Comparison of ENCODE assay signal across 8 cellular contexts in the genomic region with DNA sequence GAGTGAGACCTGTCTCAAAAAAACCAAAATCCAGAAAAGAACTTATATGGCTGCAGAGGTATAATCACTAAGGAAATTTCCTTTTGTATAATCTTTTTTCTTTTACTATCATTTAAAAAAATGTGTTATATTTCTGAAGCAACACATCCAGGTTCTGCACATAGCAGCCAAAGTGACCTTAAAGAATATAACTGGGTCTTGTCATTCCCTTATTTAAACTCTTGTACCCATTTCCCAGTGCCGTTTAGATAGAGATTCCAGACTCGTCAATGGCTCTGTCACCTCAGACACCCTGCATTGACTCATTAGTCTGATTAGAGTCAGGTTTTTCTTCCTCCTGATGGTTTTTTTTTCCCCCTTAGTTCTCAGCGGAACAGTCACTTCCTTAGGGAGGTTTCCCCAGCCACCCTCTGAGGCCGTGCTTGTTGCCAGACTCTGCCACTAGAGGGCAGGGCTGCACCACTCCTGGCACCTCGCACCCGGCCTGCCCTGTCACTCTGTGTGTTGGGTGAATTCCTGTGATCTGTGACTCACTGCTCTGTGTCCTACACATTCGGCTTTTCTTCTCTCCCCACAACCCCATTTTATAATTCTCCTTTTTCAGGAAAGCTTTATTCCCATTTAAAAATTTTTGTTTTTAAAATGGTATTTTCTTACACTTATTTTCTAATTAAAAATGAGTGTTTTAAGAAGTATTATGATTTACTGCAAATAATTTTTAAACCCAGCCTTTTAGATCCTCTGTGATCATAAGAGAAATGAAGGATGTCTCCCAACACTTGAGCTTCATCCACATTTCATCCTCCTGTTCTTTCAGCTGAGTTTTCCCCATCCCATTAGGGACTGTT. TPM values are rescaled to one million over a fixed set of nuclear protein-coding genes. Genes with fewer than 3 reads are reported as not detected.
DNase-seq lines count a peak whose midpoint lies in the region; TF ChIP-seq lines count a peak whose summit lies in the region.

No MANE protein-coding gene starts in this region.

- H3K79me1 ChIP-seq in trophoblast cell (ENCODE audit: low read length), result no peaks in the 10 kb centered on the region

- H2AFZ ChIP-seq in GM23248 (no peak overlapping the region), trophoblast cell (ENCODE audit: insufficient read depth, low read length, poor library complexity) (no peak overlapping the region)

- no peak overlapping the region for H4K12ac ChIP-seq in trophoblast cell (ENCODE audit: low read depth, low read length)

- TF ChIP-seq EP300 in tibial nerve (IDR thresholded peaks at IDR 0.05), result peak in 1 of 2 donors; percentile 58

- H3K4me3 ChIP-seq in GM23248, result no peak overlapping the region
- no peak overlapping the region for H3K4me3 ChIP-seq in trophoblast cell (ENCODE audit: low read depth, low read length)
- H3K4me3 ChIP-seq in tibial nerve, result no peak overlapping the region

- H3K4me1 ChIP-seq in GM23248 (ENCODE audit: insufficient read depth), result peaks cover 31% of the 10 kb centered on the region
- peaks cover 0 to 3% of the 10 kb centered on the region in 2 experiments for H3K4me1 ChIP-seq in trophoblast cell (ENCODE audit: control insufficient read depth in 1 of 2, insufficient read depth in 2 of 2, low read length in 2 of 2)
- H3K4me1 ChIP-seq in tibial nerve, result peaks cover 0 to 25% (median 0%) of the 10 kb centered on the region in 4 donors

- H3K4me1 Mint-ChIP-seq in glutamatergic neuron (ENCODE audit: low read depth, unreplicated experiment), result peaks cover 3% of the 10 kb centered on the region

- 2 to 3% methylated on average over 7 of the region's 7 CpGs for WGBS in GM23248 (ENCODE audit: low coverage in 1 of 2, low lambda C conversion rate in 2 of 2, missing lambda C conversion rate in 2 of 2), 2 experiments
- no CpG with 5 or more reads among the region's 7 CpGs for WGBS in trophoblast cell (ENCODE audit: extremely low coverage, insufficient coverage, insufficient read length)
- WGBS in tibial nerve, 2 donors, result 3 to 8% methylated on average over 7 of the region's 7 CpGs

- H3K4me2 ChIP-seq in GM23248 (ENCODE audit: unreplicated experiment) (peak overlapping the region; percentile 62), trophoblast cell (ENCODE audit: low read length) (no peak overlapping the region)

- H3K9me3 Mint-ChIP-seq in glutamatergic neuron (ENCODE audit: unreplicated experiment), result no peaks in the 10 kb centered on the region

- H3F3A ChIP-seq in GM23248 (ENCODE audit: insufficient read depth), result peaks cover 31% of the 10 kb centered on the region

- TF ChIP-seq CTCF in glutamatergic neuron (IDR thresholded peaks at IDR 0.05; ENCODE audit: partially characterized antibody, unreplicated experiment) (peak; percentile 95), tibial nerve (IDR thresholded peaks at IDR 0.05) (peak; percentile 86 to 97 (median 92))

- H3K27me3 ChIP-seq in GM23248 (replicated peaks; ENCODE audit: insufficient read depth), result no peaks in the 10 kb centered on the region
- H3K27me3 ChIP-seq in trophoblast cell (ENCODE audit: insufficient read depth, low read length), result no peaks in the 10 kb centered on the region
- H3K27me3 ChIP-seq in tibial nerve, result no peaks in the 10 kb centered on the region

- no peak overlapping the region for H3K23ac ChIP-seq in trophoblast cell (ENCODE audit: low read length)

- peak overlapping the region; percentile 37 for H3K4me3 Mint-ChIP-seq in glutamatergic neuron (ENCODE audit: unreplicated experiment)

- H4K20me1 ChIP-seq in GM23248 (ENCODE audit: insufficient read depth), result no peaks in the 10 kb centered on the region

- no peak overlapping the region for H3K4ac ChIP-seq in trophoblast cell (ENCODE audit: low read depth, low read length)

- H2BK12ac ChIP-seq in trophoblast cell (ENCODE audit: low read length), result no peak overlapping the region

- H4K91ac ChIP-seq in trophoblast cell (ENCODE audit: low read depth, low read length), result no peak overlapping the region

- no peaks in the 10 kb centered on the region for H3K9me2 ChIP-seq in GM23248 (ENCODE audit: insufficient read depth)

- peak overlapping the region; percentile 53 for H3K9ac ChIP-seq in GM23248
- H3K9ac ChIP-seq in trophoblast cell (ENCODE audit: low read length), result no peak overlapping the region

- H3K18ac ChIP-seq in trophoblast cell (ENCODE audit: low read length), result no peak overlapping the region

- no peak overlapping the region for H2BK120ac ChIP-seq in trophoblast cell (ENCODE audit: insufficient read depth, low read length, poor library complexity)

- no peak for TF ChIP-seq POLR2A in tibial nerve (IDR thresholded peaks at IDR 0.05)

- in situ Hi-C loops in GM23248 (cut with MboI), result no loop called here

- DNase-seq in GDM1 (lab: John Stamatoyannopoulos, UW), result peak; percentile 75
- DNase-seq in GM23248, result peak; percentile 95
- peak; percentile 87 for DNase-seq in LHCN-M2 (ENCODE audit: low read depth)
- DNase-seq in SKM-1 treated with dmso at 0.1 percent for 144 hours (lab: John Stamatoyannopoulos, UW; ENCODE audit: unreplicated experiment), result peak; percentile 84
- DNase-seq in activated naive CD4-positive, alpha-beta T cell treated with anti-CD3 and anti-CD28 coated beads, Interleukin-2, amount 50 U/mL, for 16 hours, result peak; percentile 88
- DNase-seq in glutamatergic neuron, result peak; percentile 91
- DNase-seq in trophoblast cell, result peak; percentile 95 to 97
- peak; percentile 81 to 89 for DNase-seq in tibial nerve (ENCODE audit: low spot score in 2 of 2)

- no peak overlapping the region for H2AK5ac ChIP-seq in trophoblast cell (ENCODE audit: low read length)

- H3K14ac ChIP-seq in trophoblast cell (ENCODE audit: low read length), result no peak overlapping the region

- H2BK5ac ChIP-seq in trophoblast cell (ENCODE audit: low read depth, low read length, poor library complexity), result no peak overlapping the region

- H3K27me3 Mint-ChIP-seq in glutamatergic neuron (ENCODE audit: unreplicated experiment), result no peaks in the 10 kb centered on the region

- H4K8ac ChIP-seq in trophoblast cell (ENCODE audit: low read depth, low read length), result no peak overlapping the region

- peak overlapping the region; percentile 67 for H3K27ac ChIP-seq in GM23248
- no peak overlapping the region for H3K27ac ChIP-seq in trophoblast cell (ENCODE audit: low read depth, low read length)
- H3K27ac ChIP-seq in tibial nerve, result peak overlapping the region in 3 of 4 donors; percentile 1 to 72 (median 71)

- H3K79me2 ChIP-seq in GM23248 (ENCODE audit: insufficient read depth), result peaks cover 22% of the 10 kb centered on the region
- H3K79me2 ChIP-seq in trophoblast cell (ENCODE audit: control insufficient read depth, insufficient read depth, low read length, poor library complexity), result no peaks in the 10 kb centered on the region

- peaks cover 3% of the 10 kb centered on the region; the same call in 1 of the 2 replicates for H3K36me3 ChIP-seq in GM23248 (ENCODE audit: low read depth)
- peaks cover 31 to 46% of the 10 kb centered on the region in 2 experiments for H3K36me3 ChIP-seq in trophoblast cell (ENCODE audit: control insufficient read depth in 1 of 2, insufficient read depth in 2 of 2, low read length in 2 of 2)
- H3K36me3 ChIP-seq in tibial nerve, result peaks cover 0 to 75% (median 8%) of the 10 kb centered on the region in 3 donors

- no peaks in the 10 kb centered on the region for H3K36me3 Mint-ChIP-seq in glutamatergic neuron (ENCODE audit: unreplicated experiment)

- no peak overlapping the region for H3K27ac Mint-ChIP-seq in glutamatergic neuron (ENCODE audit: unreplicated experiment)

- H3K9me3 ChIP-seq in GM23248 (ENCODE audit: low read depth) (no peaks in the 10 kb centered on the region), trophoblast cell (ENCODE audit: insufficient read depth, low read depth, low read length) (peaks cover 1% of the 10 kb centered on the region), tibial nerve (no peaks in the 10 kb centered on the region)

RNA-seq across cellular contexts. Expression of gene HTT, which starts 32.1 kb away (rescaled TPM):
- 14.8 and 26.5 TPM in 2 replicates for total RNA-seq in GM23248 (2014; rRNA removed; shearing (Covaris generic))
- 7.0 and 8.2 TPM in 2 replicates for polyA plus RNA-seq in GM23248 (2016; fragmentation: Nextera tagmentation; extraction: Ambion mirVana)
- total RNA-seq in LHCN-M2 (2014; rRNA removed) (12.8 and 19.4 TPM in 2 replicates), glutamatergic neuron (ENCODE audit: unreplicated experiment) (107 TPM), tibial nerve (10 to 100 TPM; 62.2 to 93.6 (median 81.2) TPM)
- 16.9 TPM for polyA plus RNA-seq in LHCN-M2 (2012)
- 27.4 and 27.8 TPM in 2 replicates for polyA plus RNA-seq in trophoblast cell (2013)

RNA-seq across cellular contexts. Expression of gene HTT-AS, which starts 32.2 kb away (rescaled TPM):
- total RNA-seq in GM23248 (2014; rRNA removed; shearing (Covaris generic)), result not detected in 2 replicates
- not detected in 2 replicates for polyA plus RNA-seq in GM23248 (2016; fragmentation: Nextera tagmentation; extraction: Ambion mirVana)
- total RNA-seq in LHCN-M2 (2014; rRNA removed), result not detected in 2 replicates
- not detected for polyA plus RNA-seq in LHCN-M2 (2012)
- total RNA-seq in glutamatergic neuron (ENCODE audit: unreplicated experiment), result not detected
- not detected in 2 replicates for polyA plus RNA-seq in trophoblast cell (2013)
- not detected for total RNA-seq in tibial nerve
